Comparison of ENCODE assay signal across 11 cellular contexts in the genomic region with DNA sequence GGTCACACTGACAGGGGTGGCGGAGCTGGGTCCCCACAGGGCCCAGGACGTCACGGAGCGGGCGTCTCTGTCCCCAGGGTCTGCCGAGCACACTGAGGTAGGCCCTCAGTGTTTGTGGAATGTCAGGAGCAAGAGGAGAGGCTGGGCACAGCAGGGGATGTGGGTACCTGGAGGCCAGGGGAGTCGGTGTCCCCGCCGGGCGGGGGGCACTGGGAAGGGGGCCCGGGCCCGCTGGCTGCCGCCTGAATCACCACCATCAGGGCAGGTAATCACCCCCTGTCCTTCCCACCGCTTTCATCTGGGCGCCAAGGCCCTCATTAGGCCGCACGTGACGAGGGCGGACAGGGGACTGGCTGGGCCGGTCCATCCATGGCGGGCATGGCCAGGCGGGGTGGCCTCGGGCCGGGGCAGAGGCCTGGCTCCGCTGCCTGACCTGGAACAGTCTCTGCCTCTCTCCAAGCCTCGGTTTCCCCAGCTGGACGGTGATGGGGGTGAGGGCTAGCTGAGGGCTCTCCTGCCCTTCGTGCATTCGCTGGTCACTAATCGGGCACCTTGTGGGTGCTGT. TPM values are rescaled to one million over a fixed set of nuclear protein-coding genes. Genes with fewer than 3 reads are reported as not detected.
"Had no signal": no experiment of that assay in that cellular context is flagged by ENCODE, and none has a peak within 500 bp of the region (broad histone marks: within the 10 kb centered on the region; RNA-seq: fewer than 3 reads in every experiment).

No MANE protein-coding gene starts in this region.

- H2AFZ ChIP-seq: hepatocyte had no signal

- H3K79me2 ChIP-seq: hepatocyte had no signal

- H3K4me3 ChIP-seq: lung had no signal

- H3K4me1 ChIP-seq: pancreas had no signal

- H3K36me3 ChIP-seq: pancreas, thoracic aorta had no signal

- H3K9me3 Mint-ChIP-seq: activated naive CD4-positive, alpha-beta T cell treated with anti-CD3 and anti-CD28 coated beads, Interleukin-2, amount 10 ng/mL, durations not matched to agents 7 days and 5 days had no signal

- H3K27me3 ChIP-seq: hepatocyte, pancreas had no signal

- H3K27ac ChIP-seq: hepatocyte, pancreas, thoracic aorta had no signal

- H3K9me3 ChIP-seq: pancreas, spleen, stomach, thoracic aorta had no signal

- DNase-seq: activated naive CD4-positive, alpha-beta T cell treated with anti-CD3 and anti-CD28 coated beads, Interleukin-2, amount 10 ng/mL, durations not matched to agents 7 days and 5 days; islet precursor cell; spleen; stomach had no signal

- H3K4me3 Mint-ChIP-seq: activated naive CD4-positive, alpha-beta T cell treated with anti-CD3 and anti-CD28 coated beads, Interleukin-2, amount 10 ng/mL, durations not matched to agents 7 days and 5 days had no signal

- ATAC-seq: sciatic nerve had no signal

- H3K27ac Mint-ChIP-seq: activated naive CD4-positive, alpha-beta T cell treated with anti-CD3 and anti-CD28 coated beads, Interleukin-2, amount 10 ng/mL, durations not matched to agents 7 days and 5 days had no signal

RNA-seq across cellular contexts. Expression of a gene that starts 1.0 kb away (rescaled TPM):
- total RNA-seq: hepatocyte; T-helper 2 cell treated with Interferon-gamma antibody and Interleukin-4, amounts not matched to agents 100 ng/mL and 5 ng/mL, for 36 hours; urinary bladder had no signal

RNA-seq across cellular contexts. Expression of a gene that starts 51.0 kb away (rescaled TPM):
- total RNA-seq: thoracic aorta had no signal
